In genomic region chr1:145927916-145928647, GRCh38 we compare ENCODE assay signal across 8 cellular contexts. TPM values are rescaled to one million over a fixed set of nuclear protein-coding genes. Genes with fewer than 3 reads are reported as not detected.
A peak's percentile ranks its signal among the peaks of the same experiment; 100 is the strongest.
DNase-seq lines count a peak whose midpoint lies in the region; ATAC-seq and TF ChIP-seq lines count a peak whose summit lies in the region.

No MANE protein-coding gene starts in this region.

- H3K18ac ChIP-seq in mesendoderm (ENCODE audit: low read length) = peak overlapping the region; percentile 92

- H2AK5ac ChIP-seq in mesendoderm (ENCODE audit: low read length) = no peak overlapping the region

- no peak for DNase-seq in stimulated activated naive CD8-positive, alpha-beta T cell treated with anti-CD3 and anti-CD28 coated beads, Interleukin-15, amount 100 ng/mL, for 72 hours
- DNase-seq in stimulated activated naive CD8-positive, alpha-beta T cell treated with anti-CD3 and anti-CD28 coated beads, Interleukin-15, Interleukin-2, amounts not matched to agents 100 U/mL and 50 U/mL, for 24 hours = no peak
- DNase-seq in body of pancreas (no peak), mesendoderm (no peak), COR-L47 (lab: John Stamatoyannopoulos, UW) (no peak), mesothelial cell of epicardium (ENCODE audit: low spot score in 2 of 2, unreplicated experiment in 2 of 2) (no peak), DMS153 treated with DMSO at 0.1 percent for 48 hours (lab: John Stamatoyannopoulos, UW; ENCODE audit: unreplicated experiment) (no peak)
- DNase-seq in activated CD8-positive, alpha-beta memory T cell treated with anti-CD3 and anti-CD28 coated beads, Interleukin-2, amount 50 U/mL, for 48 hours = no peak

- H3K4ac ChIP-seq in mesendoderm (ENCODE audit: low read depth, low read length) = peak overlapping the region; percentile 99

- H3K4me1 Mint-ChIP-seq in stimulated activated naive CD8-positive, alpha-beta T cell treated with anti-CD3 and anti-CD28 coated beads, Interleukin-15, amount 100 ng/mL, for 72 hours = peaks cover 36% of the 10 kb centered on the region
- peaks cover 3% of the 10 kb centered on the region for H3K4me1 Mint-ChIP-seq in mesothelial cell of epicardium

- H3K23ac ChIP-seq in mesendoderm (ENCODE audit: low read length) = no peak overlapping the region

- H3K27ac ChIP-seq in body of pancreas = peak overlapping the region; percentile 83 to 97 (median 94)
- peak overlapping the region; percentile 70 for H3K27ac ChIP-seq in mesendoderm (ENCODE audit: low read depth, low read length)

- H3K36me3 Mint-ChIP-seq in mesothelial cell of epicardium = peaks cover 10% of the 10 kb centered on the region

- H4K5ac ChIP-seq in mesendoderm (ENCODE audit: low read length) = peak overlapping the region; percentile 8

- peak overlapping the region; percentile 57 to 61 for H3K27ac Mint-ChIP-seq in stimulated activated naive CD8-positive, alpha-beta T cell treated with anti-CD3 and anti-CD28 coated beads, Interleukin-15, amount 100 ng/mL, for 72 hours
- H3K27ac Mint-ChIP-seq in mesothelial cell of epicardium = no peak overlapping the region

- peaks cover 9% of the 10 kb centered on the region for H3K79me1 ChIP-seq in mesendoderm (ENCODE audit: low read length)

- TF ChIP-seq CTCF in body of pancreas (IDR thresholded peaks at IDR 0.05) = no peak
- no peak for TF ChIP-seq CTCF in mesothelial cell of epicardium (IDR thresholded peaks at IDR 0.05; ENCODE audit: unreplicated experiment)

- H4K8ac ChIP-seq in mesendoderm (ENCODE audit: low read depth, low read length) = no peak overlapping the region

- peaks cover 12% of the 10 kb centered on the region for H3K79me2 ChIP-seq in mesendoderm (ENCODE audit: control insufficient read depth, insufficient read depth, low read length)

- H3K9me3 Mint-ChIP-seq in stimulated activated naive CD8-positive, alpha-beta T cell treated with anti-CD3 and anti-CD28 coated beads, Interleukin-15, amount 100 ng/mL, for 72 hours = no peaks in the 10 kb centered on the region
- no peaks in the 10 kb centered on the region for H3K9me3 Mint-ChIP-seq in mesothelial cell of epicardium

- H3K56ac ChIP-seq in mesendoderm (ENCODE audit: low read length) = peak overlapping the region; percentile 86

- no peaks in the 10 kb centered on the region for H3K27me3 ChIP-seq in body of pancreas
- H3K27me3 ChIP-seq in mesendoderm (ENCODE audit: insufficient read depth, low read length, poor library complexity) = no peaks in the 10 kb centered on the region

- peak overlapping the region; percentile 37 for H2BK15ac ChIP-seq in mesendoderm (replicated peaks; ENCODE audit: low read depth)

- H3K36me3 ChIP-seq in body of pancreas (replicated peaks in 1 of 2; ENCODE audit: insufficient read depth in 1 of 2, low read depth in 2 of 2) (no peaks in the 10 kb centered on the region), mesendoderm (ENCODE audit: control insufficient read depth, insufficient read depth, low read length) (no peaks in the 10 kb centered on the region)

- H3K9me3 ChIP-seq in body of pancreas = no peaks in the 10 kb centered on the region

- H2BK120ac ChIP-seq in mesendoderm (ENCODE audit: low read depth, low read length) = peak overlapping the region; percentile 29

- peak overlapping the region; percentile 80 for H3K9ac ChIP-seq in mesendoderm (ENCODE audit: low read length)

- no peak overlapping the region for H3K4me3 Mint-ChIP-seq in stimulated activated naive CD8-positive, alpha-beta T cell treated with anti-CD3 and anti-CD28 coated beads, Interleukin-15, amount 100 ng/mL, for 72 hours
- no peak overlapping the region for H3K4me3 Mint-ChIP-seq in mesothelial cell of epicardium

- no peak for ATAC-seq in stimulated activated naive CD8-positive, alpha-beta T cell treated with anti-CD3 and anti-CD28 coated beads, Interleukin-15, amount 100 ng/mL, for 72 hours
- ATAC-seq in stimulated activated naive CD8-positive, alpha-beta T cell treated with anti-CD3 and anti-CD28 coated beads, Interleukin-15, Interleukin-2, amounts not matched to agents 100 U/mL and 50 U/mL, for 24 hours = no peak
- no peak for ATAC-seq in body of pancreas

- TF ChIP-seq POLR2A in body of pancreas (IDR thresholded peaks at IDR 0.05) = no peak

- WGBS in body of pancreas, 2 donors = 50 to 55% methylated on average over 20 of the region's 20 CpGs
- WGBS in mesendoderm (ENCODE audit: extremely low coverage, insufficient coverage, low lambda C conversion rate) = no CpG with 5 or more reads among the region's 20 CpGs

- peak overlapping the region; percentile 10 for H3K4me2 ChIP-seq in mesendoderm (ENCODE audit: low read length)

- intact Hi-C loops in body of pancreas (cut with DNase I) = no loop called here

- H3K27me3 Mint-ChIP-seq in stimulated activated naive CD8-positive, alpha-beta T cell treated with anti-CD3 and anti-CD28 coated beads, Interleukin-15, amount 100 ng/mL, for 72 hours = no peaks in the 10 kb centered on the region
- no peaks in the 10 kb centered on the region for H3K27me3 Mint-ChIP-seq in mesothelial cell of epicardium (ENCODE audit: low read depth)

- no peak overlapping the region for H2BK5ac ChIP-seq in mesendoderm (ENCODE audit: low read length)

- H3K4me1 ChIP-seq in body of pancreas = peaks cover 12% of the 10 kb centered on the region
- peaks cover 2% of the 10 kb centered on the region for H3K4me1 ChIP-seq in mesendoderm (ENCODE audit: control insufficient read depth, low read depth, low read length)

- H3K4me3 ChIP-seq in body of pancreas (peak overlapping the region; percentile 70 to 95), mesendoderm (ENCODE audit: low read length) (peak overlapping the region; percentile 45)

RNA-seq across cellular contexts. Expression of gene RBM8A, which starts 0.8 kb away (rescaled TPM):
- 10 to 100 TPM; 47.2 to 70.2 TPM for total RNA-seq in body of pancreas
- 413 TPM for polyA plus RNA-seq in mesendoderm (2013, experiment 1 of 2)
- polyA plus RNA-seq in mesendoderm (2013, experiment 2 of 2) = 408 TPM
- 146 to 154 TPM (median 148 TPM) in 3 replicates for total RNA-seq in mesothelial cell of epicardium

RNA-seq across cellular contexts. Expression of gene PEX11B, which starts 9.6 kb away (rescaled TPM):
- total RNA-seq in body of pancreas = 10 to 100 TPM; 10.5 to 11.4 TPM
- 6.8 TPM for polyA plus RNA-seq in mesendoderm (2013, experiment 1 of 2)
- 6.1 TPM for polyA plus RNA-seq in mesendoderm (2013, experiment 2 of 2)
- 26.8 to 27.2 TPM (median 26.9 TPM) in 3 replicates for total RNA-seq in mesothelial cell of epicardium

RNA-seq across cellular contexts. Expression of gene ITGA10, which starts 18.2 kb away (rescaled TPM):
- total RNA-seq in body of pancreas (1 to 10 TPM; 4.0 to 5.7 TPM), mesothelial cell of epicardium (0.38 to 0.60 TPM (median 0.59 TPM) in 3 replicates)
- 0.11 TPM for polyA plus RNA-seq in mesendoderm (2013, experiment 1 of 2)
- polyA plus RNA-seq in mesendoderm (2013, experiment 2 of 2) = 0.10 TPM

RNA-seq across cellular contexts. Expression of gene LIX1L, which starts 29.7 kb away (rescaled TPM):
- total RNA-seq in body of pancreas (10 to 100 TPM in 1 of 2 donors, 1 to 10 TPM in 1; 8.3 to 16.5 TPM), mesothelial cell of epicardium (26.6 to 27.6 TPM (median 27.1 TPM) in 3 replicates)
- 2.8 TPM for polyA plus RNA-seq in mesendoderm (2013, experiment 1 of 2)
- polyA plus RNA-seq in mesendoderm (2013, experiment 2 of 2) = 2.7 TPM

RNA-seq across cellular contexts. Expression of gene ANKRD34A, which starts 36.3 kb away (rescaled TPM):
- under 1 TPM in 1 of 2 donors, not detected in 1; 0.66 TPM for total RNA-seq in body of pancreas
- 0.11 TPM for polyA plus RNA-seq in mesendoderm (2013, experiment 1 of 2)
- polyA plus RNA-seq in mesendoderm (2013, experiment 2 of 2) = 0.13 TPM
- total RNA-seq in mesothelial cell of epicardium = 0.86 to 1.9 TPM (median 0.94 TPM) in 3 replicates
